18 cellular contexts compared by ENCODE assay signal in genomic region chr9:115300116-115300515, GRCh38.
DNase-seq lines count a peak whose midpoint lies in the region; ATAC-seq, FAIRE-seq and TF ChIP-seq lines count a peak whose summit lies in the region.
"Had no signal": no experiment of that assay in that cellular context is flagged by ENCODE, and none has a peak within 500 bp of the region (broad histone marks: within the 10 kb centered on the region; RNA-seq: fewer than 3 reads in every experiment).

No MANE protein-coding gene starts in this region.

- no peak overlapping the region for H2BK120ac ChIP-seq in H1 (replicated peaks; ENCODE audit: low read depth, low read length)

- no peak for ATAC-seq in HG02798 (IDR thresholded peaks at IDR 0.05; ENCODE audit: poor library complexity, unreplicated experiment)

- CTCF ChIA-PET in H1 (lab: Charles Lee; ENCODE audit: partially characterized antibody) (interaction anchor here (0.6 to 1.6 kb wide), 2 partner anchors 30 to 65 kb away, joined by 3 to 4 read pairs; no protein-coding TSS in a partner anchor), mammary epithelial cell (lab: Charles Lee; ENCODE audit: low non-redundant PET) (no interaction called here)

- H3K27ac ChIP-seq in BLaER1, result no peak overlapping the region
- no peak overlapping the region for H3K27ac ChIP-seq in H1 (ENCODE audit: low read depth, low read length)
- no peak overlapping the region for H3K27ac ChIP-seq in mammary epithelial cell (ENCODE audit: insufficient read depth, low read depth, low read length)
- H3K27ac ChIP-seq: GM23248 had no signal

- H4K5ac ChIP-seq in H1 (ENCODE audit: insufficient read length, low read depth, low read length), result no peak overlapping the region

- H3K79me1 ChIP-seq in H1 (ENCODE audit: low read depth, low read length), result no peaks in the 10 kb centered on the region

- intact Hi-C loops in mammary epithelial cell (cut with micrococcal nuclease), result no loop called here

- TF ChIP-seq POLR2A in H54 (IDR thresholded peaks at IDR 0.05; ENCODE audit: low read depth, low read length) (no peak), H1 (IDR thresholded peaks at IDR 0.05; ENCODE audit: control extremely low read depth in 1 of 2, low read depth in 2 of 2, low read length in 2 of 2) (no peak)

- H4K91ac ChIP-seq in H1 (replicated peaks; ENCODE audit: insufficient read length, low read length), result no peak overlapping the region

- TF ChIP-seq RAD21 in H1 (IDR thresholded peaks at IDR 0.05 in 1 of 2, conservative IDR thresholded peaks at IDR 0.05 in 1 of 2; ENCODE audit: low read depth in 2 of 2, low read length in 2 of 2), result no peak

- TF ChIP-seq CTCF in H1 (IDR thresholded peaks at IDR 0.05; ENCODE audit: control extremely low read depth in 1 of 3, insufficient read depth in 1 of 3, low read depth in 1 of 3, low read length in 3 of 3) (no peak), mammary epithelial cell (conservative IDR thresholded peaks at IDR 0.05 in 1 of 2, IDR thresholded peaks at IDR 0.05 in 1 of 2; ENCODE audit: extremely low read depth in 1 of 2, insufficient read depth in 1 of 2, low read depth in 1 of 2, low read length in 2 of 2) (no peak)

- BruUV-seq in mammary epithelial cell (replicated peaks; lab: Mats Ljungman, UMichigan), result no TSS peak

- H3K18ac ChIP-seq in H1 (ENCODE audit: extremely low read depth, low read length), result no peak overlapping the region

- FAIRE-seq in H54 (lab: Jason Lieb, UNC) (peak; percentile 20), H1 (lab: Jason Lieb, UNC) (no peak)
- FAIRE-seq: GM12891, GM18507 had no signal

- no peak overlapping the region for H3K4ac ChIP-seq in H1 (replicated peaks; ENCODE audit: insufficient read length, low read depth, low read length)

- in situ Hi-C loops in mammary epithelial cell (cut with MboI; ENCODE audit: low sequenced_read_pairs in 2 of 2), result no loop called here

- H3K4me1 ChIP-seq in BLaER1 (peaks cover 17% of the 10 kb centered on the region), H1 (replicated peaks in 1 of 4; ENCODE audit: control insufficient read depth in 3 of 4, insufficient read depth in 4 of 4, low read length in 3 of 4) (peaks cover 4 to 7% (median 6%) of the 10 kb centered on the region in 4 experiments; a peak in 4 of 7 replicates), mammary epithelial cell (ENCODE audit: insufficient read depth, low read length) (peaks cover 2% of the 10 kb centered on the region)
- H3K4me1 ChIP-seq: HAP-1 had no signal

- H4K20me1 ChIP-seq in BLaER1 (no peaks in the 10 kb centered on the region), H1 (replicated peaks in 1 of 2; ENCODE audit: control insufficient read depth in 1 of 2, insufficient read depth in 2 of 2, low read length in 2 of 2) (no peaks in the 10 kb centered on the region), mammary epithelial cell (ENCODE audit: insufficient read depth, low read length) (no peaks in the 10 kb centered on the region)

- POLR2A ChIA-PET in H1 (lab: Charles Lee; ENCODE audit: partially characterized antibody), result no interaction called here

- H2AFZ ChIP-seq in H1 (ENCODE audit: low read length), result no peak overlapping the region
- H2AFZ ChIP-seq in mammary epithelial cell (ENCODE audit: low read depth, low read length), result no peak overlapping the region
- H2AFZ ChIP-seq: GM23248 had no signal

- H3K79me2 ChIP-seq in H1 (ENCODE audit: control insufficient read depth in 1 of 2, insufficient read depth in 2 of 2, low read length in 2 of 2) (no peaks in the 10 kb centered on the region), mammary epithelial cell (ENCODE audit: insufficient read depth, low read length) (no peaks in the 10 kb centered on the region)

- TF ChIP-seq EP300 in H1 (IDR thresholded peaks at IDR 0.05; ENCODE audit: borderline replicate concordance in 1 of 2, low read depth in 2 of 2, low read length in 2 of 2), result no peak

- H2BK5ac ChIP-seq in H1 (ENCODE audit: low read depth, low read length), result no peak overlapping the region

- no peak overlapping the region for H3K23ac ChIP-seq in H1 (ENCODE audit: insufficient read length)

- H3K9ac ChIP-seq in BLaER1 (no peak overlapping the region), H1 (replicated peaks in 1 of 4; ENCODE audit: extremely low read depth in 1 of 4, low read depth in 3 of 4, low read length in 3 of 4) (no peak overlapping the region), mammary epithelial cell (ENCODE audit: insufficient read depth, low read length) (no peak overlapping the region)
- H3K9ac ChIP-seq: GM23248 had no signal

- DNase-seq in H54 (ENCODE audit: insufficient read length, low spot score), result no peak
- no peak for DNase-seq in H1 (ENCODE audit: low read depth in 1 of 2, low spot score in 2 of 2)
- DNase-seq in NCI-H1694 treated with DMSO at 0.1 percent for 48 hours (lab: John Stamatoyannopoulos, UW), result no peak
- no peak for DNase-seq in mammary epithelial cell
- DNase-seq: C1 segment of cervical spinal cord; Calu3; CD4-positive, alpha-beta memory T cell; COR-L47; DMS53; DMS79 treated with DMSO at 0.1 percent for 48 hours; GF-D8; GM23248; HFFc6 had no signal

- H2BK15ac ChIP-seq in H1 (ENCODE audit: low read length), result no peak overlapping the region

- H3K14ac ChIP-seq in H1 (ENCODE audit: insufficient read length), result no peak overlapping the region

- H3K56ac ChIP-seq in H1 (replicated peaks; ENCODE audit: insufficient read length, low read depth, low read length), result no peak overlapping the region

- no peaks in the 10 kb centered on the region for H3K27me3 ChIP-seq in BLaER1
- H3K27me3 ChIP-seq in H1 (replicated peaks in 1 of 4; ENCODE audit: control insufficient read depth in 3 of 4, extremely low read depth in 1 of 4, insufficient read depth in 3 of 4, low read length in 3 of 4), result no peaks in the 10 kb centered on the region
- H3K27me3 ChIP-seq in mammary epithelial cell (ENCODE audit: insufficient read depth, low read length), result no peaks in the 10 kb centered on the region

- H2AK5ac ChIP-seq in H1 (ENCODE audit: low read depth, low read length), result no peak overlapping the region

- no peaks in the 10 kb centered on the region for H3K36me3 ChIP-seq in BLaER1
- H3K36me3 ChIP-seq in H1 (ENCODE audit: control insufficient read depth in 2 of 4, insufficient read depth in 4 of 4, low read length in 3 of 4), result no peaks in the 10 kb centered on the region
- H3K36me3 ChIP-seq in mammary epithelial cell (ENCODE audit: insufficient read depth, low read length), result no peaks in the 10 kb centered on the region
- H3K36me3 ChIP-seq: HAP-1 had no signal

- WGBS in H1 (ENCODE audit: extremely low coverage in 1 of 2, insufficient coverage in 1 of 2, insufficient read length in 1 of 2, insufficient replicate concordance in 2 of 2, low coverage in 1 of 2, low lambda C conversion rate in 2 of 2, missing lambda C conversion rate in 1 of 2), 2 experiments, result 75% methylated on average over 1 of the region's 1 CpG; no CpG with 5 or more reads in 1 of the 2 experiments
- WGBS in mammary epithelial cell (ENCODE audit: low coverage, missing lambda C conversion rate), result 100% methylated on average over 1 of the region's 1 CpG

- H2BK12ac ChIP-seq in H1 (ENCODE audit: low read depth, low read length), result no peak overlapping the region

- no peak overlapping the region for H3K4me3 ChIP-seq in BLaER1
- no peak overlapping the region for H3K4me3 ChIP-seq in H1 (ENCODE audit: extremely low read depth in 1 of 4, insufficient read depth in 2 of 4, low read depth in 3 of 4, low read length in 4 of 4)
- H3K4me3 ChIP-seq in mammary epithelial cell (replicated peaks in 1 of 3; ENCODE audit: insufficient read depth in 1 of 3, low read depth in 2 of 3, low read length in 3 of 3), result no peak overlapping the region
- H3K4me3 ChIP-seq: GM23248, HAP-1 had no signal

- H3K23me2 ChIP-seq in H1 (ENCODE audit: low read depth, low read length), result no peaks in the 10 kb centered on the region; the same call in 1 of the 2 replicates

- no peak overlapping the region for H2BK20ac ChIP-seq in H1 (ENCODE audit: low read length)

- no peaks in the 10 kb centered on the region for H3K9me3 ChIP-seq in BLaER1
- no peaks in the 10 kb centered on the region for H3K9me3 ChIP-seq in H1 (ENCODE audit: insufficient read depth in 2 of 2, low read depth in 1 of 2, low read length in 1 of 2)
- H3K9me3 ChIP-seq in mammary epithelial cell (replicated peaks; ENCODE audit: insufficient read depth, low read length), result no peaks in the 10 kb centered on the region
- H3K9me3 ChIP-seq: HAP-1 had no signal

- peak overlapping the region; percentile 51 for H3K4me2 ChIP-seq in BLaER1
- H3K4me2 ChIP-seq in H1 (ENCODE audit: insufficient read depth in 1 of 2, low read depth in 2 of 2, low read length in 2 of 2), result no peak overlapping the region
- no peak overlapping the region for H3K4me2 ChIP-seq in mammary epithelial cell (ENCODE audit: insufficient read depth, low read depth, low read length)

- H4K8ac ChIP-seq in H1 (ENCODE audit: extremely low read depth, insufficient read depth, low read length), result no peak overlapping the region

- dilution Hi-C loops in mammary epithelial cell (cut with HindIII; ENCODE audit: low sequenced_read_pairs), result no loop called here

TF ChIP-seq in H1, 55 proteins besides CTCF, POLR2A, EP300 and RAD21:
- TF ChIP-seq ASH2L (IDR thresholded peaks at IDR 0.05; ENCODE audit: low read length) (no peak), ATF3 (IDR thresholded peaks at IDR 0.05; ENCODE audit: insufficient read depth, low read depth, low read length) (no peak), SP2 (IDR thresholded peaks at IDR 0.05; ENCODE audit: low read length) (no peak), SIN3A (conservative IDR thresholded peaks at IDR 0.05 in 1 of 2, IDR thresholded peaks at IDR 0.05 in 1 of 2; ENCODE audit: low read depth in 1 of 2, low read length in 2 of 2) (no peak), BACH1 (IDR thresholded peaks at IDR 0.05; ENCODE audit: low read length) (no peak), SUZ12 (IDR thresholded peaks at IDR 0.05; ENCODE audit: low read length) (no peak), MAFK (IDR thresholded peaks at IDR 0.05; ENCODE audit: low read depth, low read length) (0 out of 2 replicates have a peak, but pooled peaks have one; percentile 36)
